ENCODE assay signal across 11 cellular contexts in genomic region chr1:22706100-22706499, GRCh38. TPM values are rescaled to one million over a fixed set of nuclear protein-coding genes. Genes with fewer than 3 reads are reported as not detected.
"Had no signal": no experiment of that assay in that cellular context is flagged by ENCODE, and none has a peak within 500 bp of the region (broad histone marks: within the 10 kb centered on the region; RNA-seq: fewer than 3 reads in every experiment).

No MANE protein-coding gene starts in this region.

RNA-seq across cellular contexts. Expression of gene EPHB2, which starts 4.5 kb away (rescaled TPM):
- total RNA-seq: activated naive CD4-positive, alpha-beta T cell treated with anti-CD3 and anti-CD28 coated beads for 36 hours; activated naive CD4-positive, alpha-beta T cell treated with anti-CD3 and anti-CD28 coated beads, Interleukin-2, amount 50 U/mL, for 72 hours; activated T-helper 1 cell treated with anti-CD3 and anti-CD28 coated beads, Interleukin-12 subunit alpha, Interleukin-12 subunit beta, Interleukin-2, Interleukin-4 antibody, amounts not matched to agents 30 ng/mL and 10 ng/mL and 1 ng/mL, durations not matched to agents 14 hours and 24 hours and 36 hours; activated T-helper 2 cell treated with anti-CD3 and anti-CD28 coated beads, Interferon-gamma antibody, Interleukin-2, Interleukin-4, amounts not matched to agents 10 μg/mL and 5 μg/mL and 100 μg/mL, durations not matched to agents 14 hours and 24 hours and 36 hours had no signal

RNA-seq across cellular contexts. Expression of gene C1QB, which starts 53.1 kb away (rescaled TPM):
- total RNA-seq: activated naive CD4-positive, alpha-beta T cell treated with anti-CD3 and anti-CD28 coated beads for 36 hours; activated naive CD4-positive, alpha-beta T cell treated with anti-CD3 and anti-CD28 coated beads, Interleukin-2, amount 50 U/mL, for 72 hours; activated naive CD8-positive, alpha-beta T cell treated with anti-CD3 and anti-CD28 coated beads for 36 hours; activated T-cell treated with anti-CD3 and anti-CD28 coated beads, Interleukin-2, amount 50 U/mL, for 72 hours; activated T-helper 1 cell treated with anti-CD3 and anti-CD28 coated beads, Interleukin-12 subunit alpha, Interleukin-12 subunit beta, Interleukin-2, Interleukin-4 antibody, amounts not matched to agents 30 ng/mL and 10 ng/mL and 1 ng/mL, durations not matched to agents 14 hours and 24 hours and 36 hours; activated T-helper 17 cell treated with anti-CD3 and anti-CD28 coated beads, Interleukin-2, amount 50 U/mL, for 72 hours; activated T-helper 2 cell treated with anti-CD3 and anti-CD28 coated beads, Interferon-gamma antibody, Interleukin-2, Interleukin-4, amounts not matched to agents 10 μg/mL and 5 μg/mL and 100 μg/mL, durations not matched to agents 14 hours and 24 hours and 36 hours; astrocyte; bronchial epithelial cell; cardiac muscle cell; chondrocyte had no signal
- polyA plus RNA-seq: cardiac muscle cell had no signal
